Comparison of ENCODE assay signal across 17 cellular contexts in the genomic region with DNA sequence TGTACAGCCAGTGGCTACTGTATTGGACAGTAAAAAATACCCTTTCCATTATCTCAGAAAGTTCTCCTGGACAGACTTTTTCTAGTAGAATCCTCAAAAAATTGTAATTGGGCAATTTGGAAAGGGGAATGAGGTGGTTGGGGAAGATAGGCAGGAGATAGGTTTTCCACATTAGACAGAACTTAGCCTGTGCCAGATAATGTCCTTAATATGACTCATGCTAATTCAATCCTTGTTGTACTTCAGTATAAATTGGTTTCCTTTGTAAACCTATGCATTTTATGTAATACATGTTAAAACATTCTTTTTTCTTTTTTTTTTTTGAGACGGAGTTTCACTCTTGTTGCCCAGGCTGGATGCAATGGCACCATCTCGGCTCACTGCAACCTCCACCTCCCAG. TPM values are rescaled to one million over a fixed set of nuclear protein-coding genes. Genes with fewer than 3 reads are reported as not detected.
DNase-seq lines count a peak whose midpoint lies in the region; ATAC-seq and TF ChIP-seq lines count a peak whose summit lies in the region.
"Had no signal": no experiment of that assay in that cellular context is flagged by ENCODE, and none has a peak within 500 bp of the region (broad histone marks: within the 10 kb centered on the region; RNA-seq: fewer than 3 reads in every experiment).

No MANE protein-coding gene starts in this region.

- ATAC-seq in upper lobe of right lung = no peak
- ATAC-seq: activated CD8-positive, alpha-beta T cell treated with anti-CD3 and anti-CD28 coated beads, Interleukin-2, amount 10 ng/mL, durations not matched to agents 7 days and 5 days; stimulated activated naive CD8-positive, alpha-beta T cell treated with anti-CD3 and anti-CD28 coated beads, Interleukin-15, amount 100 ng/mL, for 72 hours had no signal

- H4K8ac ChIP-seq in mesenchymal stem cell (ENCODE audit: low read length) = no peak overlapping the region

- TF ChIP-seq CTCF in SK-N-SH (IDR thresholded peaks at IDR 0.05) (no peak), upper lobe of right lung (IDR thresholded peaks at IDR 0.05) (no peak), lower leg skin (IDR thresholded peaks at IDR 0.05) (no peak)

- H3K27ac ChIP-seq in SK-N-SH (ENCODE audit: low read depth in 2 of 2, low read length in 1 of 2) (peak overlapping the region in 1 of 2 experiments; percentile 55; a peak in 2 of 4 replicates), epithelial cell of prostate (peak overlapping the region; percentile 12), mesenchymal stem cell (ENCODE audit: low read length, poor library complexity, severe bottlenecking) (peak overlapping the region; percentile 38), upper lobe of right lung (no peak overlapping the region)
- H3K27ac ChIP-seq: right lobe of liver, SJSA1, upper lobe of left lung had no signal

- H3K79me2 ChIP-seq in SK-N-SH (ENCODE audit: insufficient read depth) = peaks cover 100% of the 10 kb centered on the region

- no peak for TF ChIP-seq RAD21 in SK-N-SH (IDR thresholded peaks at IDR 0.05; ENCODE audit: low read length)

- 0 out of 4 replicates have a peak overlapping the region, but pooled peaks of 1 of the 2 experiments have one; percentile 14 for H3K4me3 ChIP-seq in SK-N-SH (ENCODE audit: low read depth in 2 of 2, low read length in 1 of 2)
- H3K4me3 ChIP-seq in mesenchymal stem cell (ENCODE audit: insufficient read depth in 1 of 2, low read depth in 1 of 2, low read length in 2 of 2) = no peak overlapping the region
- H3K4me3 ChIP-seq in upper lobe of right lung = no peak overlapping the region
- H3K4me3 ChIP-seq in lower leg skin (ENCODE audit: low read depth, poor library complexity, severe bottlenecking) = no peak overlapping the region
- H3K4me3 ChIP-seq: HAP-1, right lobe of liver, SJSA1, upper lobe of left lung had no signal

- peaks cover 20% of the 10 kb centered on the region for H3F3A ChIP-seq in SK-N-SH (replicated peaks; ENCODE audit: insufficient read depth)

- H3K79me1 ChIP-seq in mesenchymal stem cell (replicated peaks; ENCODE audit: low read length, poor library complexity, severe bottlenecking) = no peaks in the 10 kb centered on the region

- intact Hi-C loops in upper lobe of right lung (cut with DNase I) = no loop called here
- intact Hi-C loops in lower leg skin (cut with DNase I; ENCODE audit: low total_unique reads) = loop anchor here (5.0 kb wide), 1 partner anchor 393 kb away; no protein-coding TSS in a partner anchor

- H2AFZ ChIP-seq in SK-N-SH (ENCODE audit: low read depth) = no peak overlapping the region
- no peak overlapping the region for H2AFZ ChIP-seq in mesenchymal stem cell (ENCODE audit: low read depth, low read length)

- no peak overlapping the region for H3K18ac ChIP-seq in mesenchymal stem cell (ENCODE audit: low read depth in 1 of 2, low read length in 2 of 2)

- H4K20me1 ChIP-seq in SK-N-SH (ENCODE audit: insufficient read depth) = peaks cover 55% of the 10 kb centered on the region

- peak overlapping the region; percentile 11; the same call in 1 of the 2 replicates for H3K4me2 ChIP-seq in SK-N-SH
- no peak overlapping the region for H3K4me2 ChIP-seq in mesenchymal stem cell (ENCODE audit: low read length, poor library complexity, severe bottlenecking)

- H3K36me3 ChIP-seq in SK-N-SH (replicated peaks in 1 of 2; ENCODE audit: control insufficient read depth in 1 of 2, insufficient read depth in 2 of 2, low read length in 1 of 2) = peaks cover 3 to 46% of the 10 kb centered on the region in 2 experiments
- H3K36me3 ChIP-seq in mesenchymal stem cell (ENCODE audit: control insufficient read depth in 1 of 2, insufficient read depth in 2 of 2, low read depth in 1 of 2, low read length in 2 of 2) = peaks cover 9 to 12% of the 10 kb centered on the region in 2 experiments
- peaks cover 8% of the 10 kb centered on the region for H3K36me3 ChIP-seq in upper lobe of right lung
- H3K36me3 ChIP-seq: right lobe of liver had no signal

- H2BK15ac ChIP-seq in mesenchymal stem cell (ENCODE audit: low read depth, poor library complexity, severe bottlenecking) = no peak overlapping the region

- CTCF ChIA-PET in SK-N-SH (lab: Yijun Ruan, JAX) = interaction anchor here (0.8 kb wide), 1 partner anchor 156 kb away, joined by 3 read pairs; no protein-coding TSS in a partner anchor

- POLR2A ChIA-PET in SK-N-SH (lab: Yijun Ruan, JAX) = no interaction called here

- no peak for TF ChIP-seq EP300 in SK-N-SH (IDR thresholded peaks at IDR 0.05; ENCODE audit: borderline replicate concordance in 1 of 2, low read depth in 1 of 2, low read length in 1 of 2)

- H3K9me2 ChIP-seq in SK-N-SH = no peaks in the 10 kb centered on the region

- no peak overlapping the region for H3K23ac ChIP-seq in mesenchymal stem cell (ENCODE audit: low read length in 2 of 2)

- no peak for TF ChIP-seq POLR2A in lower leg skin (IDR thresholded peaks at IDR 0.05)

- H3K4ac ChIP-seq in mesenchymal stem cell (ENCODE audit: low read depth in 1 of 2, low read length in 2 of 2) = no peak overlapping the region

- H4K91ac ChIP-seq in mesenchymal stem cell (ENCODE audit: low read length) = no peak overlapping the region

- 59% methylated on average over 2 of the region's 2 CpGs for WGBS in SK-N-SH (ENCODE audit: low lambda C conversion rate)
- no CpG with 5 or more reads among the region's 2 CpGs for WGBS in mesenchymal stem cell
- WGBS in lower leg skin, 2 donors = 74 to 86% methylated on average over 2 of the region's 2 CpGs

- H3K9me3 ChIP-seq in SK-N-SH (no peaks in the 10 kb centered on the region), mesenchymal stem cell (ENCODE audit: control insufficient read depth, low read length) (no peaks in the 10 kb centered on the region), upper lobe of right lung (no peaks in the 10 kb centered on the region)
- H3K9me3 ChIP-seq: right lobe of liver, SJSA1, upper lobe of left lung had no signal

- no peak overlapping the region for H2AK5ac ChIP-seq in mesenchymal stem cell (ENCODE audit: low read length, severe bottlenecking)

- no peak overlapping the region for H3K14ac ChIP-seq in mesenchymal stem cell (ENCODE audit: low read length in 2 of 2)

- H3K27me3 ChIP-seq in SK-N-SH (ENCODE audit: insufficient read depth) (no peaks in the 10 kb centered on the region), mesenchymal stem cell (ENCODE audit: control insufficient read depth in 1 of 2, insufficient read depth in 1 of 2, low read length in 2 of 2) (no peaks in the 10 kb centered on the region), upper lobe of right lung (no peaks in the 10 kb centered on the region)
- H3K27me3 ChIP-seq: right lobe of liver, SJSA1, upper lobe of left lung had no signal

- H2BK120ac ChIP-seq in mesenchymal stem cell (ENCODE audit: low read depth, low read length) = no peak overlapping the region

- H3K4me1 ChIP-seq in SK-N-SH (ENCODE audit: control insufficient read depth in 1 of 2, insufficient read depth in 2 of 2, low read depth in 1 of 2, low read length in 1 of 2) (peaks cover 0 to 7% of the 10 kb centered on the region in 2 experiments; a peak in 1 of 4 replicates), mesenchymal stem cell (ENCODE audit: control insufficient read depth, insufficient read depth, low read depth, low read length) (peaks cover 4% of the 10 kb centered on the region), upper lobe of right lung (peaks cover 5% of the 10 kb centered on the region)
- H3K4me1 ChIP-seq: right lobe of liver had no signal

- DNase-seq in EL (peak; percentile 55), SK-N-SH (no peak), epithelial cell of prostate (ENCODE audit: low read depth, low spot score) (no peak), mesenchymal stem cell (peak; percentile 39), upper lobe of right lung (no peak), lower leg skin (ENCODE audit: low spot score in 2 of 2) (no peak), globus pallidus (ENCODE audit: low spot score) (no peak)
- no peak for DNase-seq in activated T-cell treated with anti-CD3 and anti-CD28 coated beads, Interleukin-2, amount 50 U/mL, for 1 hour
- DNase-seq: activated CD4-positive, CD25-positive, alpha-beta regulatory T cell; activated CD8-positive, alpha-beta T cell treated with anti-CD3 and anti-CD28 coated beads, Interleukin-2, amount 10 ng/mL, durations not matched to agents 7 days and 5 days; activated naive CD8-positive, alpha-beta T cell treated with anti-CD3 and anti-CD28 coated beads, Interleukin-2, amount 10 ng/mL, durations not matched to agents 7 days and 5 days; NCI-H524 treated with DMSO at 0.1 percent for 48 hours; right lobe of liver; stimulated activated naive CD8-positive, alpha-beta T cell treated with anti-CD3 and anti-CD28 coated beads, Interleukin-15, amount 100 ng/mL, for 72 hours; upper lobe of left lung had no signal

- H2BK12ac ChIP-seq in mesenchymal stem cell (ENCODE audit: low read length in 2 of 2) = no peak overlapping the region

- H3K9ac ChIP-seq in SK-N-SH = no peak overlapping the region
- H3K9ac ChIP-seq in mesenchymal stem cell (ENCODE audit: low read length) = no peak overlapping the region

- no peak overlapping the region for H2BK5ac ChIP-seq in mesenchymal stem cell (ENCODE audit: low read depth, low read length, poor library complexity, severe bottlenecking)

TF ChIP-seq in SK-N-SH, 30 proteins besides CTCF, POLR2A, EP300 and RAD21:
- TF ChIP-seq JUND (IDR thresholded peaks at IDR 0.05) (peak; percentile 50), RCOR1 (IDR thresholded peaks at IDR 0.05; ENCODE audit: low read length) (no peak), FOSL2 (IDR thresholded peaks at IDR 0.05; ENCODE audit: borderline replicate concordance, low read depth) (peak; percentile 64)
- TF ChIP-seq, protein P1, sequence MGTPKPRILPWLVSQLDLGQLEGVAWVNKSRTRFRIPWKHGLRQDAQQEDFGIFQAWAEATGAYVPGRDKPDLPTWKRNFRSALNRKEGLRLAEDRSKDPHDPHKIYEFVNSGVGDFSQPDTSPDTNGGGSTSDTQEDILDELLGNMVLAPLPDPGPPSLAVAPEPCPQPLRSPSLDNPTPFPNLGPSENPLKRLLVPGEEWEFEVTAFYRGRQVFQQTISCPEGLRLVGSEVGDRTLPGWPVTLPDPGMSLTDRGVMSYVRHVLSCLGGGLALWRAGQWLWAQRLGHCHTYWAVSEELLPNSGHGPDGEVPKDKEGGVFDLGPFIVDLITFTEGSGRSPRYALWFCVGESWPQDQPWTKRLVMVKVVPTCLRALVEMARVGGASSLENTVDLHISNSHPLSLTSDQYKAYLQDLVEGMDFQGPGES (IDR thresholded peaks at IDR 0.05; ENCODE audit: low read depth, low read length) = no peak
TF ChIP-seq in SK-N-SH: peak in this region for 2.

RNA-seq across cellular contexts. Expression of a gene that starts 8.9 kb away (rescaled TPM):
- polyA plus RNA-seq in SK-N-SH (2012; rRNA removed) = 59.8 and 67.6 TPM in 2 replicates
- 101 and 141 TPM in 2 replicates for polyA plus RNA-seq in SK-N-SH (2012; cell fraction: cytosol; rRNA removed)
- 19.5 and 38.9 TPM in 2 replicates for polyA plus RNA-seq in SK-N-SH (2012; cell fraction: nucleus; rRNA removed)
- polyA plus RNA-seq in mesenchymal stem cell (2013, experiment 1 of 2) = 65.4 TPM
- 61.3 TPM for polyA plus RNA-seq in mesenchymal stem cell (2013, experiment 2 of 2)
- 58.6 TPM for total RNA-seq in upper lobe of right lung
- total RNA-seq in lower leg skin = 10 to 100 TPM; 41.9 to 76.5 (median 61.5) TPM

Comparison
In these comparisons a context has a peak if more than half of its experiments do, and no peak if none do; other contexts are left out.
1. DNase-seq: peak in EL (single experiment) and mesenchymal stem cell (single experiment); none in SK-N-SH (single experiment), epithelial cell of prostate (single experiment), activated T-cell treated with anti-CD3 and anti-CD28 coated beads, Interleukin-2, amount 50 U/mL, for 1 hour (single experiment), upper lobe of right lung (single experiment), lower leg skin (0 of 2) and globus pallidus (single experiment).